23 cellular contexts compared by ENCODE assay signal in genomic region chr20:36593347-36593746, GRCh38. TPM values are rescaled to one million over a fixed set of nuclear protein-coding genes. Genes with fewer than 3 reads are reported as not detected.
DNase-seq lines count a peak whose midpoint lies in the region; ATAC-seq, FAIRE-seq and TF ChIP-seq lines count a peak whose summit lies in the region.
"Had no signal": no experiment of that assay in that cellular context is flagged by ENCODE, and none has a peak within 500 bp of the region (broad histone marks: within the 10 kb centered on the region; RNA-seq: fewer than 3 reads in every experiment).

No MANE protein-coding gene starts in this region.

- no peak for TF ChIP-seq CTCF in OCI-LY1 (IDR thresholded peaks at IDR 0.05; ENCODE audit: low read length)

- H3K27ac ChIP-seq in OCI-LY1 (ENCODE audit: low read depth, low read length, poor library complexity, severe bottlenecking): peak overlapping the region; percentile 84
- no peak overlapping the region for H3K27ac ChIP-seq in small intestine (ENCODE audit: low read depth in 1 of 2, low read length in 1 of 2)
- H3K27ac ChIP-seq: neutrophil, suprapubic skin had no signal

- H3K9me3 ChIP-seq in OCI-LY1 (ENCODE audit: low read length) (no peaks in the 10 kb centered on the region), small intestine (ENCODE audit: control insufficient read depth, low read depth) (no peaks in the 10 kb centered on the region)
- H3K9me3 ChIP-seq: neutrophil, suprapubic skin had no signal

- H3K36me3 ChIP-seq in OCI-LY1 (ENCODE audit: insufficient read depth, low read length): peaks cover 30% of the 10 kb centered on the region; the same call in 1 of the 2 replicates
- peaks cover 0 to 6% of the 10 kb centered on the region in 2 donors for H3K36me3 ChIP-seq in small intestine (ENCODE audit: control insufficient read depth in 2 of 2, insufficient read depth in 2 of 2, low read length in 2 of 2)
- H3K36me3 ChIP-seq: neutrophil, suprapubic skin had no signal

- no peak overlapping the region for H3K4me2 ChIP-seq in OCI-LY1 (ENCODE audit: low read length)

- H3K9me2 ChIP-seq in OCI-LY1 (ENCODE audit: low read depth, low read length): no peaks in the 10 kb centered on the region

- no peaks in the 10 kb centered on the region for H4K20me1 ChIP-seq in OCI-LY1 (ENCODE audit: insufficient read depth, low read length)

- peak overlapping the region; percentile 12 for H3K4me3 Mint-ChIP-seq in activated naive CD8-positive, alpha-beta T cell
- no peak overlapping the region for H3K4me3 Mint-ChIP-seq in activated naive CD8-positive, alpha-beta T cell treated with anti-CD3 and anti-CD28 coated beads, Interleukin-2, amount 50 U/mL, for 24 hours
- no peak overlapping the region for H3K4me3 Mint-ChIP-seq in activated naive CD8-positive, alpha-beta T cell treated with anti-CD3 and anti-CD28 coated beads for 36 hours
- H3K4me3 Mint-ChIP-seq in stimulated activated naive CD8-positive, alpha-beta T cell treated with anti-CD3 and anti-CD28 coated beads, Interleukin-15, amount 100 ng/mL, for 72 hours: peak overlapping the region in 1 of 2 donors; percentile 45
- H3K4me3 Mint-ChIP-seq: HFFc6 had no signal

- H3K4me3 ChIP-seq in OCI-LY1 (ENCODE audit: low read depth, low read length, poor library complexity, severe bottlenecking) (no peak overlapping the region), small intestine (ENCODE audit: low read depth in 1 of 2, low read length in 2 of 2) (no peak overlapping the region)
- H3K4me3 ChIP-seq: suprapubic skin had no signal

- H3K9me3 Mint-ChIP-seq in activated naive CD8-positive, alpha-beta T cell (ENCODE audit: low read depth): no peaks in the 10 kb centered on the region
- no peaks in the 10 kb centered on the region for H3K9me3 Mint-ChIP-seq in activated naive CD8-positive, alpha-beta T cell treated with anti-CD3 and anti-CD28 coated beads, Interleukin-2, amount 50 U/mL, for 24 hours
- H3K9me3 Mint-ChIP-seq in activated naive CD8-positive, alpha-beta T cell treated with anti-CD3 and anti-CD28 coated beads for 36 hours: peaks cover 5% of the 10 kb centered on the region
- no peaks in the 10 kb centered on the region for H3K9me3 Mint-ChIP-seq in stimulated activated naive CD8-positive, alpha-beta T cell treated with anti-CD3 and anti-CD28 coated beads, Interleukin-15, amount 100 ng/mL, for 72 hours
- H3K9me3 Mint-ChIP-seq: HFFc6 had no signal

- H3K27me3 ChIP-seq in OCI-LY1 (ENCODE audit: insufficient read depth, low read length): no peaks in the 10 kb centered on the region
- no peaks in the 10 kb centered on the region for H3K27me3 ChIP-seq in small intestine (ENCODE audit: control insufficient read depth in 2 of 2, insufficient read depth in 2 of 2, low read length in 2 of 2)
- H3K27me3 ChIP-seq: neutrophil, suprapubic skin had no signal

- H3F3A ChIP-seq in OCI-LY1 (ENCODE audit: insufficient read depth, low read length): 0 out of 2 replicates have a peak, but pooled peaks cover 4% of the 10 kb centered on the region

- 88 to 94% (median 91%) methylated on average over 5 of the region's 5 CpGs for WGBS in small intestine, 3 donors

- H3K4me1 ChIP-seq in OCI-LY1 (ENCODE audit: insufficient read depth, low read length, severe bottlenecking) (peaks cover 43% of the 10 kb centered on the region), small intestine (ENCODE audit: control insufficient read depth in 2 of 2, insufficient read depth in 1 of 2, low read depth in 1 of 2, low read length in 1 of 2) (no peaks in the 10 kb centered on the region)

- H3K36me3 Mint-ChIP-seq in activated naive CD8-positive, alpha-beta T cell: peaks cover 6% of the 10 kb centered on the region
- peaks cover 44% of the 10 kb centered on the region for H3K36me3 Mint-ChIP-seq in activated naive CD8-positive, alpha-beta T cell treated with anti-CD3 and anti-CD28 coated beads, Interleukin-2, amount 50 U/mL, for 24 hours (ENCODE audit: low read depth)
- peaks cover 62% of the 10 kb centered on the region for H3K36me3 Mint-ChIP-seq in activated naive CD8-positive, alpha-beta T cell treated with anti-CD3 and anti-CD28 coated beads for 36 hours

- H3K27me3 Mint-ChIP-seq in activated naive CD8-positive, alpha-beta T cell: no peaks in the 10 kb centered on the region
- H3K27me3 Mint-ChIP-seq in activated naive CD8-positive, alpha-beta T cell treated with anti-CD3 and anti-CD28 coated beads, Interleukin-2, amount 50 U/mL, for 24 hours: no peaks in the 10 kb centered on the region
- H3K27me3 Mint-ChIP-seq in activated naive CD8-positive, alpha-beta T cell treated with anti-CD3 and anti-CD28 coated beads for 36 hours: no peaks in the 10 kb centered on the region
- no peaks in the 10 kb centered on the region for H3K27me3 Mint-ChIP-seq in stimulated activated naive CD8-positive, alpha-beta T cell treated with anti-CD3 and anti-CD28 coated beads, Interleukin-15, amount 100 ng/mL, for 72 hours

- FAIRE-seq in small intestine (lab: Jason Lieb, UNC): no peak

- no peak for DNase-seq in activated naive CD8-positive, alpha-beta T cell treated with anti-CD3 and anti-CD28 coated beads, Interleukin-2, amount 50 U/mL, for 24 hours
- DNase-seq in activated naive CD8-positive, alpha-beta T cell treated with anti-CD3 and anti-CD28 coated beads for 36 hours: no peak
- DNase-seq in stimulated activated naive CD8-positive, alpha-beta T cell treated with anti-CD3 and anti-CD28 coated beads, Interleukin-15, amount 100 ng/mL, for 72 hours: no peak
- no peak for DNase-seq in islet precursor cell
- no peak for DNase-seq in small intestine
- DNase-seq in HK-2 (ENCODE audit: unreplicated experiment): no peak
- DNase-seq: activated CD8-positive, alpha-beta memory T cell treated with anti-CD3 and anti-CD28 coated beads for 24 hours; activated effector memory CD4-positive, alpha-beta T cell treated with anti-CD3 and anti-CD28 coated beads, Interleukin-2, amount 50 U/mL, for 16 hours; aorta; cerebellar nuclear complex; HFFc6; Kasumi-1; NCI-H1092; NCI-H2081; stimulated activated CD8-positive, alpha-beta memory T cell treated with anti-CD3 and anti-CD28 coated beads, Interleukin-4, amount 100 ng/mL, for 48 hours had no signal

- no peaks in the 10 kb centered on the region for H3K79me2 ChIP-seq in OCI-LY1 (ENCODE audit: insufficient read depth, low read length)

- H3K27ac Mint-ChIP-seq in activated naive CD8-positive, alpha-beta T cell: peak overlapping the region; percentile 90
- no peak overlapping the region for H3K27ac Mint-ChIP-seq in activated naive CD8-positive, alpha-beta T cell treated with anti-CD3 and anti-CD28 coated beads, Interleukin-2, amount 50 U/mL, for 24 hours
- peak overlapping the region; percentile 48 for H3K27ac Mint-ChIP-seq in activated naive CD8-positive, alpha-beta T cell treated with anti-CD3 and anti-CD28 coated beads for 36 hours
- peak overlapping the region; percentile 71 to 78 for H3K27ac Mint-ChIP-seq in stimulated activated naive CD8-positive, alpha-beta T cell treated with anti-CD3 and anti-CD28 coated beads, Interleukin-15, amount 100 ng/mL, for 72 hours
- H3K27ac Mint-ChIP-seq: HFFc6 had no signal

- H3K9ac ChIP-seq in OCI-LY1 (ENCODE audit: low read length): no peak overlapping the region; the same call in 1 of the 2 replicates

- H3K4me1 Mint-ChIP-seq in activated naive CD8-positive, alpha-beta T cell (ENCODE audit: low read depth): peaks cover 54% of the 10 kb centered on the region
- H3K4me1 Mint-ChIP-seq in activated naive CD8-positive, alpha-beta T cell treated with anti-CD3 and anti-CD28 coated beads, Interleukin-2, amount 50 U/mL, for 24 hours: peaks cover 59% of the 10 kb centered on the region
- H3K4me1 Mint-ChIP-seq in activated naive CD8-positive, alpha-beta T cell treated with anti-CD3 and anti-CD28 coated beads for 36 hours: peaks cover 46% of the 10 kb centered on the region
- peaks cover 77% of the 10 kb centered on the region for H3K4me1 Mint-ChIP-seq in stimulated activated naive CD8-positive, alpha-beta T cell treated with anti-CD3 and anti-CD28 coated beads, Interleukin-15, amount 100 ng/mL, for 72 hours

- H2AFZ ChIP-seq in OCI-LY1 (ENCODE audit: low read length): no peak overlapping the region

- ATAC-seq in activated naive CD8-positive, alpha-beta T cell treated with anti-CD3 and anti-CD28 coated beads, Interleukin-2, amount 50 U/mL, for 24 hours: no peak
- no peak for ATAC-seq in stimulated activated naive CD8-positive, alpha-beta T cell treated with anti-CD3 and anti-CD28 coated beads, Interleukin-15, amount 100 ng/mL, for 72 hours
- ATAC-seq: Right ventricle myocardium inferior had no signal

RNA-seq across cellular contexts. Expression of gene RAB5IF, which starts 12.2 kb away (rescaled TPM):
- 100 to 1,000 TPM; 124 to 127 TPM for total RNA-seq in activated naive CD8-positive, alpha-beta T cell treated with anti-CD3 and anti-CD28 coated beads for 36 hours
- polyA plus RNA-seq in small intestine: 100 to 1,000 TPM; 127 to 173 (median 129) TPM

RNA-seq across cellular contexts. Expression of gene TGIF2, which starts 19.9 kb away (rescaled TPM):
- total RNA-seq in activated naive CD8-positive, alpha-beta T cell treated with anti-CD3 and anti-CD28 coated beads for 36 hours: 10 to 100 TPM; 52.1 to 54.0 TPM
- polyA plus RNA-seq in small intestine: 1 to 10 TPM in 2 of 3 donors, under 1 TPM in 1; 0.45 to 8.1 (median 3.0) TPM

RNA-seq across cellular contexts. Expression of gene MYL9, which starts 52.0 kb away (rescaled TPM):
- under 1 TPM in 1 of 2 experiments, not detected in 1; 0.12 TPM for total RNA-seq in activated naive CD8-positive, alpha-beta T cell treated with anti-CD3 and anti-CD28 coated beads for 36 hours
- polyA plus RNA-seq in small intestine: 10 to 100 TPM in 2 of 3 donors, 1 to 10 TPM in 1; 7.4 to 91.2 (median 34.6) TPM

RNA-seq across cellular contexts. Expression of gene SLA2, which starts 52.6 kb away (rescaled TPM):
- 10 to 100 TPM; 70.6 to 73.4 TPM for total RNA-seq in activated naive CD8-positive, alpha-beta T cell treated with anti-CD3 and anti-CD28 coated beads for 36 hours
- polyA plus RNA-seq in small intestine: 1 to 10 TPM in 2 of 3 donors, under 1 TPM in 1; 0.49 to 3.8 (median 1.6) TPM
- total RNA-seq: Daoy, fibroblast of lung, HFFc6 had no signal
- polyA plus RNA-seq: AG04450, fibroblast of lung had no signal
